Comparison of ENCODE assay signal across 29 cellular contexts in the genomic region with DNA sequence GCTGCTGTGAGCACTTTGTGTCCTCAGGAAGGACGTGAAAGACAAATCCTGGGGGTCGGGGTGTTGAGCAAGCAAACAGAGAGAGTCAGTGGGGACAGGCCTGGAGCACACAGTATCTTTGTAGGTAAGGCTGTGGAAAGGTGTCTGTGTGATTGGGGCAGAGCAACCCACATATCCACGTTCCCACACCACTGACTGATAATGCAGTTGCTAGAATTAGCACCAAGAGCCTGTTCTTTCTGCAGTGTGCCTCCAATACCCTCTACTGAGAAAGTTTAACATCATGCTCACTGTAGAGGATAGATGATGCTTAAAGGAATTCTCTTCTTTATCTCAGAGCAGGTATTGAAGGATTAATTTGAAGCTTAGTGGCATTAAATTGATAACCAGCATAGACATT.
"Had no signal": no experiment of that assay in that cellular context is flagged by ENCODE, and none has a peak within 500 bp of the region (broad histone marks: within the 10 kb centered on the region; RNA-seq: fewer than 3 reads in every experiment).

No MANE protein-coding gene starts in this region.

- ATAC-seq: activated naive CD4-positive, alpha-beta T cell treated with anti-CD3 and anti-CD28 coated beads, Interleukin-2, amount 50 U/mL, for 72 hours; activated naive CD8-positive, alpha-beta T cell treated with anti-CD3 and anti-CD28 coated beads, Interleukin-2, amount 50 U/mL, for 24 hours; activated T-cell treated with anti-CD3 and anti-CD28 coated beads, Interleukin-2, amount 50 U/mL, for 4 hours; body of pancreas; T-helper 17 cell had no signal

- H3K4me3 ChIP-seq: ascending aorta, body of pancreas, Peyer's patch had no signal

- H3K9me3 ChIP-seq: ascending aorta, body of pancreas, Peyer's patch had no signal

- H3K4me1 ChIP-seq: ascending aorta, body of pancreas had no signal

- DNase-seq: activated B cell treated with CpG ODN at 0.5 μM for 24 hours; activated CD4-positive, alpha-beta memory T cell treated with anti-CD3 and anti-CD28 coated beads for 36 hours; activated CD4-positive, alpha-beta T cell treated with anti-CD3 and anti-CD28 coated beads for 1 hour; activated CD4-positive, alpha-beta T cell treated with anti-CD3 and anti-CD28 coated beads, Interleukin-2, amount 10 ng/mL, durations not matched to agents 24 days and 14 days; activated CD8-positive, alpha-beta memory T cell treated with anti-CD3 and anti-CD28 coated beads for 24 hours; activated effector memory CD4-positive, alpha-beta T cell treated with anti-CD3 and anti-CD28 coated beads, Interleukin-2, amount 50 U/mL, for 16 hours; activated naive CD4-positive, alpha-beta T cell treated with Interleukin-2 at 50 U/mL for 16 hours; activated naive CD8-positive, alpha-beta T cell treated with anti-CD3 and anti-CD28 coated beads, Interleukin-2, amount 50 U/mL, for 24 hours; activated T-cell treated with anti-CD3 and anti-CD28 coated beads, Interleukin-2, amount 50 U/mL, for 4 hours; amniotic stem cell; body of pancreas; NCI-H1092 treated with DMSO at 0.1 percent for 48 hours; NCI-H1417 treated with DMSO at 0.1 percent for 48 hours; NCI-H1694; NCI-H2029; NCI-H2107; NCI-H2171 treated with DMSO at 0.1 percent for 48 hours; NCI-H345; NCI-H510A; NCI-H526 treated with DMSO at 0.1 percent for 48 hours; NK-92 treated with Interleukin-12 subunit alpha and Interleukin-12 subunit beta, amount 100 ng/mL, for 24 hours; Peyer's patch; SHP77 treated with DMSO at 0.1 percent for 48 hours; T-helper 17 cell; T-helper 9 cell had no signal

- H3K36me3 ChIP-seq: ascending aorta had no signal

- H3K27ac ChIP-seq: ascending aorta, body of pancreas, KMS-11, RWPE1 had no signal

- H3K27me3 ChIP-seq: ascending aorta, body of pancreas, Peyer's patch had no signal
